1 cellular context compared by ENCODE assay signal in the genomic region with DNA sequence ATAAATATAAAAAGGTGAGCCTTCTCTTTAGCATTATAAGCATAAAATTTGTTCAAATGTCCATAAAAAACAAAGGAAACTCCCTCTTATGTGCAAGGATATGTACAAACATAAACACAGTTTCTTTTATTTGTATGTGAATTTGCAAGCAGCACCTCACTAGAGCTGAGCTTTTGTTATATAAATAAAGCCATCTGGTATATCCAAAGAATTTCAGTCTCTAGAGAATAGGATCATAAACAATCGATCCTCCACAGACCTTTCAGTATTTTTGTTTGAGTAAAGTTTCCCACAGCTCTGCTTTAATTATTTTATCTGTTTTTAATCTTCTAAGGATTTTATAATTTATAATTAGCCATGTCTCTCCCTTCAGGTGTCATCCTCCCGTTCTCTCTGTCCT.
TF ChIP-seq lines count a peak whose summit lies in the region.

No MANE protein-coding gene starts in this region.

TF ChIP-seq in IMR-90, 13 proteins besides CTCF, POLR2A, EP300 and RAD21 (continued from another document):
- TF ChIP-seq, protein P1, sequence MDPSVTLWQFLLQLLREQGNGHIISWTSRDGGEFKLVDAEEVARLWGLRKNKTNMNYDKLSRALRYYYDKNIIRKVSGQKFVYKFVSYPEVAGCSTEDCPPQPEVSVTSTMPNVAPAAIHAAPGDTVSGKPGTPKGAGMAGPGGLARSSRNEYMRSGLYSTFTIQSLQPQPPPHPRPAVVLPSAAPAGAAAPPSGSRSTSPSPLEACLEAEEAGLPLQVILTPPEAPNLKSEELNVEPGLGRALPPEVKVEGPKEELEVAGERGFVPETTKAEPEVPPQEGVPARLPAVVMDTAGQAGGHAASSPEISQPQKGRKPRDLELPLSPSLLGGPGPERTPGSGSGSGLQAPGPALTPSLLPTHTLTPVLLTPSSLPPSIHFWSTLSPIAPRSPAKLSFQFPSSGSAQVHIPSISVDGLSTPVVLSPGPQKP (IDR thresholded peaks at IDR 0.05; ENCODE audit: borderline replicate concordance, low read depth, low read length) = no peak
